Comparison of ENCODE assay signal across 21 cellular contexts in genomic region chr13:106184778-106185177, GRCh38.
"Had no signal": no experiment of that assay in that cellular context is flagged by ENCODE, and none has a peak within 500 bp of the region (broad histone marks: within the 10 kb centered on the region; RNA-seq: fewer than 3 reads in every experiment).

No MANE protein-coding gene starts in this region.

- H3K4me2 ChIP-seq: SK-N-SH had no signal

- H3K36me3 ChIP-seq: breast epithelium, Peyer's patch, SJCRH30 had no signal

- H3K27ac ChIP-seq: breast epithelium, Peyer's patch, RWPE1, SJCRH30, VCaP had no signal

- ATAC-seq: activated CD4-positive, alpha-beta T cell treated with anti-CD3 and anti-CD28 coated beads for 36 hours; activated CD8-positive, alpha-beta T cell treated with anti-CD3 and anti-CD28 coated beads for 36 hours; activated T-cell treated with anti-CD3 and anti-CD28 coated beads, Interleukin-2, amount 50 U/mL, for 72 hours had no signal

- DNase-seq: activated CD4-positive, alpha-beta T cell treated with anti-CD3 and anti-CD28 coated beads for 36 hours; activated CD8-positive, alpha-beta memory T cell treated with anti-CD3 and anti-CD28 coated beads, Interleukin-2, amount 50 U/mL, for 4 hours; activated CD8-positive, alpha-beta T cell treated with anti-CD3 and anti-CD28 coated beads for 36 hours; activated T-cell treated with anti-CD3 and anti-CD28 coated beads, Interleukin-2, amount 50 U/mL, for 72 hours; aorta; caudate nucleus; NCI-H1092 treated with DMSO at 0.1 percent for 48 hours; NCI-H1417 treated with DMSO at 0.1 percent for 48 hours; NCI-H1694; NCI-H2029 treated with DMSO at 0.1 percent for 48 hours; NCI-H510A treated with DMSO at 0.1 percent for 48 hours; NCI-H69; NK-92 treated with Interleukin-12 subunit alpha and Interleukin-12 subunit beta, amount 100 ng/mL, for 24 hours; Peyer's patch; Right ventricle myocardium superior; SK-N-SH; T-helper 1 cell had no signal

- H3K9me3 ChIP-seq: Peyer's patch, SJCRH30, SK-N-SH had no signal

- H3K4me1 ChIP-seq: breast epithelium, Peyer's patch, SJCRH30 had no signal

- H3K27me3 ChIP-seq: breast epithelium, Peyer's patch, SJCRH30 had no signal

- H3K9me2 ChIP-seq: SK-N-SH had no signal

- H3K4me3 ChIP-seq: breast epithelium, Peyer's patch, SJCRH30 had no signal
